Comparison of ENCODE assay signal across 15 cellular contexts in the genomic region with DNA sequence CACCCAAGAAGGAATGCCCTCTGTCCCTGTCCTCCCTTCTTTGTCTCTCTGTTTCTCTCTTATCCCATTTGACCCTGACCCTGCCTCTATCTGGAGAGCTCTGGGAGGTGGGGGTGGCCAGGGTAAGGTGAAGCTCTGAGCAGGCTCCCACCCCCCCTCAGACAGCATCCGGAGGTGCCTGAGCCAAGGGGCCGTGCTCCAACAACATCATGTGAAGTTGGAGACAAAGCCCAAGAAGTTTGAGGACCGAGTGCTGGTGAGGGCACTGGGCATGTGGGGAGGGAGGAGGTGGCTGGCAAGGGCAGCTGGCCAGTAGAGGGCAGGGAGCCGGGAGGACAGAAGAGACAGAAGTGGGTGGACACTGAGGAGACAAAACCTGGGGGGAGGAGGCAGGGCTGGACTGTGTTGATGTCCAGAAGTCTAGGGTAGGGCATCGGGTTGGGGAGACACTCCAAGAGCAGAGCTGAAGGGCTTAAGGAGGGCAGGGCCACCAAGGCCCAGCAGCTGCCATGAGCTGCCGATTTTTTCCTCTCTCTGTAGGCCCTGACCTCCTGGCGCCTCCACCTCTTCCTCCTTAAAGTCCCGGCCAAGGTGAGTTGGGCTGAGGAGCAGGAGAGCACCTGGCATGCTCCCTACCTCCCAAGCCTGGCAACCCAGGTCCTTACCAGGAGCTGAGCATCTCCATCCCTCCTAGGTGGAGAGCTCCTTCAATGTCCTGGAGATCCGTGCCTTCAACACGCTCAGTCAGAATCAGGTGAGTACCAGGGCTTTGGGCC. TPM values are rescaled to one million over a fixed set of nuclear protein-coding genes. Genes with fewer than 3 reads are reported as not detected.
DNase-seq lines count a peak whose midpoint lies in the region; ATAC-seq and TF ChIP-seq lines count a peak whose summit lies in the region.
"Had no signal": no experiment of that assay in that cellular context is flagged by ENCODE, and none has a peak within 500 bp of the region (broad histone marks: within the 10 kb centered on the region; RNA-seq: fewer than 3 reads in every experiment).

No MANE protein-coding gene starts in this region.

- H3K9me2 ChIP-seq in neural cell (ENCODE audit: insufficient read depth, low read length): no peaks in the 10 kb centered on the region

- no peaks in the 10 kb centered on the region for H3K9me3 Mint-ChIP-seq in CD8-positive, alpha-beta T cell
- no peaks in the 10 kb centered on the region for H3K9me3 Mint-ChIP-seq in central memory CD8-positive, alpha-beta T cell
- H3K9me3 Mint-ChIP-seq: activated naive CD4-positive, alpha-beta T cell treated with anti-CD3 and anti-CD28 coated beads for 36 hours had no signal

- intact Hi-C loops in CD8-positive, alpha-beta T cell (cut with DNase I, micrococcal nuclease): no loop called here

- H3F3A ChIP-seq in neural cell (ENCODE audit: insufficient read depth, low read length, poor library complexity, severe bottlenecking): no peaks in the 10 kb centered on the region

- H3K36me3 Mint-ChIP-seq in CD8-positive, alpha-beta T cell: no peaks in the 10 kb centered on the region
- peaks cover 3% of the 10 kb centered on the region for H3K36me3 Mint-ChIP-seq in central memory CD8-positive, alpha-beta T cell (ENCODE audit: insufficient read depth)

- no peak for DNase-seq in CD8-positive, alpha-beta T cell
- DNase-seq in H7 (peak; percentile 22), NCI-H748 (lab: John Stamatoyannopoulos, UW; ENCODE audit: unreplicated experiment) (no peak), foreskin melanocyte (no peak)
- DNase-seq in central memory CD8-positive, alpha-beta T cell (ENCODE audit: low spot score in 2 of 2): no peak
- DNase-seq: central memory CD4-positive, alpha-beta T cell had no signal

- peaks cover 16% of the 10 kb centered on the region for H3K4me1 Mint-ChIP-seq in CD8-positive, alpha-beta T cell (ENCODE audit: low read depth)
- peaks cover 26% of the 10 kb centered on the region for H3K4me1 Mint-ChIP-seq in central memory CD8-positive, alpha-beta T cell

- H3K9ac ChIP-seq in neural cell (ENCODE audit: low read length): peak overlapping the region; percentile 94

- H3K27ac ChIP-seq in CD8-positive, alpha-beta T cell (ENCODE audit: low read depth, low read length): no peak overlapping the region
- H3K27ac ChIP-seq in neural cell (ENCODE audit: low read length): no peak overlapping the region
- H3K27ac ChIP-seq: epithelial cell of prostate, SK-N-MC had no signal

- TF ChIP-seq RAD21 in neural cell (conservative IDR thresholded peaks at IDR 0.05): no peak

- no peak overlapping the region for H2AFZ ChIP-seq in neural cell (ENCODE audit: low read depth, low read length)

- no peak for TF ChIP-seq EP300 in neural cell (conservative IDR thresholded peaks at IDR 0.05; ENCODE audit: poor library complexity, severe bottlenecking)

- TF ChIP-seq CTCF in CD8-positive, alpha-beta T cell (IDR thresholded peaks at IDR 0.05): no peak
- TF ChIP-seq CTCF in neural cell (IDR thresholded peaks at IDR 0.05; ENCODE audit: poor library complexity, severe bottlenecking): no peak

- no peak overlapping the region for H3K4me2 ChIP-seq in neural cell (ENCODE audit: low read length)

- no peak for ATAC-seq in CD8-positive, alpha-beta T cell
- no peak for ATAC-seq in central memory CD8-positive, alpha-beta T cell (replicated peaks; ENCODE audit: extremely low read depth, poor library complexity, severe bottlenecking)
- no peak for ATAC-seq in HG03457 (IDR thresholded peaks at IDR 0.05; ENCODE audit: unreplicated experiment)
- ATAC-seq in GM18870 (IDR thresholded peaks at IDR 0.05; ENCODE audit: unreplicated experiment): no peak
- ATAC-seq: left colon had no signal

- peaks cover 18% of the 10 kb centered on the region for H3K4me1 ChIP-seq in CD8-positive, alpha-beta T cell (ENCODE audit: insufficient read depth, low read length)

- H3K9me3 ChIP-seq in CD8-positive, alpha-beta T cell (ENCODE audit: low read length): no peaks in the 10 kb centered on the region
- H3K9me3 ChIP-seq in neural cell (ENCODE audit: low read length): no peaks in the 10 kb centered on the region

- no peaks in the 10 kb centered on the region for H3K36me3 ChIP-seq in CD8-positive, alpha-beta T cell (ENCODE audit: insufficient read depth, low read length)
- no peaks in the 10 kb centered on the region; the same call in 1 of the 2 replicates for H3K36me3 ChIP-seq in H7 (replicated peaks; ENCODE audit: control insufficient read depth, insufficient read depth, low read length)
- H3K36me3 ChIP-seq in neural cell (ENCODE audit: insufficient read depth, low read length): no peaks in the 10 kb centered on the region

- H3K4me3 Mint-ChIP-seq in CD8-positive, alpha-beta T cell: peak overlapping the region; percentile 88
- H3K4me3 Mint-ChIP-seq in central memory CD8-positive, alpha-beta T cell: peak overlapping the region; percentile 84

- H3K27me3 ChIP-seq in CD8-positive, alpha-beta T cell (ENCODE audit: insufficient read depth, low read length): no peaks in the 10 kb centered on the region
- H3K27me3 ChIP-seq in H7 (ENCODE audit: control insufficient read depth, insufficient read depth, low read length) (peaks cover 3% of the 10 kb centered on the region; the same call in 1 of the 2 replicates), neural cell (ENCODE audit: insufficient read depth, low read depth, low read length) (no peaks in the 10 kb centered on the region)

- no peak overlapping the region for H3K4me3 ChIP-seq in CD8-positive, alpha-beta T cell (ENCODE audit: low read depth, low read length)
- H3K4me3 ChIP-seq in H7 (ENCODE audit: insufficient read depth, low read depth, low read length) (no peak overlapping the region), neural cell (ENCODE audit: low read length) (peak overlapping the region; percentile 99)
- H3K4me3 ChIP-seq: SK-N-MC had no signal

- POLR2A ChIA-PET in CD8-positive, alpha-beta T cell (lab: Charles Lee): interaction anchor here (0.6 to 3.3 kb wide), 3 partner anchors 40 to 56 kb away, joined by 3 to 11 read pairs (median 3); a partner anchor contains a TSS

- H3K79me2 ChIP-seq in neural cell (replicated peaks; ENCODE audit: insufficient read depth, low read length): peaks cover 11% of the 10 kb centered on the region

- CTCF ChIA-PET in CD8-positive, alpha-beta T cell (lab: Charles Lee): interaction anchor here (24.8 kb wide), 1 partner anchor 46 kb away, joined by 873 read pairs; a partner anchor contains a TSS

- no peaks in the 10 kb centered on the region for H4K20me1 ChIP-seq in neural cell (ENCODE audit: insufficient read depth)

- H3K27me3 Mint-ChIP-seq in CD8-positive, alpha-beta T cell (ENCODE audit: low read depth): peaks cover 11% of the 10 kb centered on the region
- no peaks in the 10 kb centered on the region for H3K27me3 Mint-ChIP-seq in central memory CD8-positive, alpha-beta T cell

- H3K27ac Mint-ChIP-seq in CD8-positive, alpha-beta T cell: no peak overlapping the region
- H3K27ac Mint-ChIP-seq in central memory CD8-positive, alpha-beta T cell (ENCODE audit: low read depth): peak overlapping the region; percentile 70

TF ChIP-seq in neural cell, 6 proteins besides CTCF, POLR2A, EP300 and RAD21:
- TF ChIP-seq MXI1 (conservative IDR thresholded peaks at IDR 0.05; ENCODE audit: poor library complexity, severe bottlenecking): no peak
- no peak for TF ChIP-seq EZH2 (IDR thresholded peaks at IDR 0.05; ENCODE audit: borderline replicate concordance, insufficient read depth, low read length, poor library complexity, severe bottlenecking)
- TF ChIP-seq, protein P1, sequence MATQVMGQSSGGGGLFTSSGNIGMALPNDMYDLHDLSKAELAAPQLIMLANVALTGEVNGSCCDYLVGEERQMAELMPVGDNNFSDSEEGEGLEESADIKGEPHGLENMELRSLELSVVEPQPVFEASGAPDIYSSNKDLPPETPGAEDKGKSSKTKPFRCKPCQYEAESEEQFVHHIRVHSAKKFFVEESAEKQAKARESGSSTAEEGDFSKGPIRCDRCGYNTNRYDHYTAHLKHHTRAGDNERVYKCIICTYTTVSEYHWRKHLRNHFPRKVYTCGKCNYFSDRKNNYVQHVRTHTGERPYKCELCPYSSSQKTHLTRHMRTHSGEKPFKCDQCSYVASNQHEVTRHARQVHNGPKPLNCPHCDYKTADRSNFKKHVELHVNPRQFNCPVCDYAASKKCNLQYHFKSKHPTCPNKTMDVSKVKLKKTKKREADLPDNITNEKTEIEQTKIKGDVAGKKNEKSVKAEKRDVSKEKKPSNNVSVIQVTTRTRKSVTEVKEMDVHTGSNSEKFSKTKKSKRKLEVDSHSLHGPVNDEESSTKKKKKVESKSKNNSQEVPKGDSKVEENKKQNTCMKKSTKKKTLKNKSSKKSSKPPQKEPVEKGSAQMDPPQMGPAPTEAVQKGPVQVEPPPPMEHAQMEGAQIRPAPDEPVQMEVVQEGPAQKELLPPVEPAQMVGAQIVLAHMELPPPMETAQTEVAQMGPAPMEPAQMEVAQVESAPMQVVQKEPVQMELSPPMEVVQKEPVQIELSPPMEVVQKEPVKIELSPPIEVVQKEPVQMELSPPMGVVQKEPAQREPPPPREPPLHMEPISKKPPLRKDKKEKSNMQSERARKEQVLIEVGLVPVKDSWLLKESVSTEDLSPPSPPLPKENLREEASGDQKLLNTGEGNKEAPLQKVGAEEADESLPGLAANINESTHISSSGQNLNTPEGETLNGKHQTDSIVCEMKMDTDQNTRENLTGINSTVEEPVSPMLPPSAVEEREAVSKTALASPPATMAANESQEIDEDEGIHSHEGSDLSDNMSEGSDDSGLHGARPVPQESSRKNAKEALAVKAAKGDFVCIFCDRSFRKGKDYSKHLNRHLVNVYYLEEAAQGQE (IDR thresholded peaks at IDR 0.05; ENCODE audit: borderline replicate concordance): no peak
- no peak for TF ChIP-seq POLR2AphosphoS5 (IDR thresholded peaks at IDR 0.05)
- no peak for TF ChIP-seq SMC3 (conservative IDR thresholded peaks at IDR 0.05; ENCODE audit: poor library complexity)
- no peak for TF ChIP-seq TAF1 (IDR thresholded peaks at IDR 0.05; ENCODE audit: low read depth)

RNA-seq across cellular contexts. Expression of a gene that starts 1.9 kb away (rescaled TPM):
- under 1 TPM; 0.14 to 0.19 TPM for total RNA-seq in CD8-positive, alpha-beta T cell
- 2.3 and 6.5 TPM in 2 replicates for total RNA-seq in H7 (2014; rRNA removed; shearing (Covaris generic))
- polyA plus RNA-seq in neural cell: 43.6 and 49.3 TPM in 2 replicates
- 33.0 and 36.0 TPM in 2 replicates for polyA minus RNA-seq in neural cell

RNA-seq across cellular contexts. Expression of a gene that starts 17.6 kb away (rescaled TPM):
- not detected for total RNA-seq in CD8-positive, alpha-beta T cell
- total RNA-seq in H7 (2014; rRNA removed; shearing (Covaris generic)): 0.04 TPM in 1 of 2 replicates, not detected in the other
- polyA plus RNA-seq in neural cell: 2.3 and 4.1 TPM in 2 replicates
- polyA minus RNA-seq in neural cell: 0.23 and 1.2 TPM in 2 replicates
- total RNA-seq: activated naive CD4-positive, alpha-beta T cell treated with anti-CD3 and anti-CD28 coated beads for 36 hours; HT1080; skeletal muscle tissue had no signal

RNA-seq across cellular contexts. Expression of a gene that starts 40.4 kb away (rescaled TPM):
- 1 to 10 TPM; 4.9 to 5.2 TPM for total RNA-seq in CD8-positive, alpha-beta T cell
- 73.7 and 80.1 TPM in 2 replicates for total RNA-seq in H7 (2014; rRNA removed; shearing (Covaris generic))
- 0.20 and 1.2 TPM in 2 replicates for polyA plus RNA-seq in neural cell
- polyA minus RNA-seq in neural cell: 0.35 and 0.49 TPM in 2 replicates

Comparison
In these comparisons a context has a peak if more than half of its experiments do, and no peak if none do; other contexts are left out.
1. RNA of a gene that starts 40.4 kb away (total RNA-seq): 73.7 to 80.1 TPM in H7; 4.9 to 5.2 TPM in CD8-positive, alpha-beta T cell; every median in the first group is over 10 times any median in the second.